Comparison of ENCODE assay signal across 9 cellular contexts in the genomic region with DNA sequence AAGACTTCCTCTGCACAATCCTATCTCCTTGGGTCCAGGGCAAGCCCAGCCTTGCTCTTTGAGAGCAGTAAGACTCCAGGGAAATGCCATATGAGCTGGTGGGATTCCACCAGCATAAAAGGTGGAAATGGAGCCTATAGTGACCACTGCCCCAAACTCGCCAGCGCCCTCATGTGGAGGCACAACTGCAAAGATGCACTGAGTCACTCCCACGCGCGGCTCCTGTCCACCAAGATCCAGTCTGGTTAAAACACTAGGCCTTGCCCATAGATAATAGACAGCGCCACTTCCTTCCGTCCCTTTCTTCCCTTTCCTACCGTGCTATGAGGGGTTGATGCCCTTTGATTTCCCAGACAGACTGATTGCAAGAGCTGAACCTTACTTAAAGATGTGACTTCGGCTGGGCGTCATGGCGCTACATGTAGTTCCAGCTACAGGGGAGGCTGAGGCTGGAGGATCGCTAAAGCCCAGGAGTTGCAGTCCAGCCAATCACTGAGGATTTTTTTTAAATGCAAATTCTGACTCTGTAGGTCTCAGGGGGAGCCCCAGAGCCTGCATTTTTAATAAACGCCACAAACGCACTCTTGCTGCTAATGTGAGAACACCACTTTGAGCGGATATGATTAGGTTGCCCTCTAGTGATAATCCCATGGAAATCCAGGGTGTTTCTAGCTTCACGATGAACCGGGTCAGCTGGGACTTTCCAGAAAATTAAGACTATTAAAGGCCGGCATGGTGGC.
DNase-seq lines count a peak whose midpoint lies in the region; ATAC-seq, FAIRE-seq and TF ChIP-seq lines count a peak whose summit lies in the region.
"Had no signal": no experiment of that assay in that cellular context is flagged by ENCODE, and none has a peak within 500 bp of the region (broad histone marks: within the 10 kb centered on the region; RNA-seq: fewer than 3 reads in every experiment).

No MANE protein-coding gene starts in this region.

- H3K4me3 ChIP-seq in fibroblast of pulmonary artery (replicated peaks; ENCODE audit: low read depth, low read length) = no peak overlapping the region

- peak; percentile 45 for DNase-seq in CD1c-positive myeloid dendritic cell (ENCODE audit: extremely low spot score)
- DNase-seq in H4 (ENCODE audit: low spot score) = peak; percentile 45
- peak; percentile 22 for DNase-seq in RCC 7860 (ENCODE audit: low spot score)
- peak; percentile 70 for DNase-seq in fibroblast of pulmonary artery (ENCODE audit: low read depth)
- peak; percentile 55 for DNase-seq in renal cortical epithelial cell (ENCODE audit: low read depth)
- DNase-seq in globus pallidus (ENCODE audit: low spot score) = no peak
- no peak for DNase-seq in T1000 (lab: John Stamatoyannopoulos, UW)

- ATAC-seq in GM21360 (IDR thresholded peaks at IDR 0.05; ENCODE audit: unreplicated experiment) = no peak

- FAIRE-seq in RCC 7860 (lab: Jason Lieb, UNC) = no peak
- FAIRE-seq: islet of Langerhans had no signal

- peak; percentile 52 for TF ChIP-seq CTCF in fibroblast of pulmonary artery (IDR thresholded peaks at IDR 0.05; ENCODE audit: low read length, missing control alignments)

Comparison
In these comparisons a context has a peak if more than half of its experiments do, and no peak if none do; other contexts are left out.
1. DNase-seq: peak in CD1c-positive myeloid dendritic cell (single experiment), H4 (single experiment), RCC 7860 (single experiment), fibroblast of pulmonary artery (single experiment) and renal cortical epithelial cell (single experiment); none in globus pallidus (single experiment) and T1000 (single experiment).